8 cellular contexts compared by ENCODE assay signal in genomic region chr7:57207836-57208235, GRCh38.
"Had no signal": no experiment of that assay in that cellular context is flagged by ENCODE, and none has a peak within 500 bp of the region (broad histone marks: within the 10 kb centered on the region; RNA-seq: fewer than 3 reads in every experiment).

No MANE protein-coding gene starts in this region.

- DNase-seq: H9, HFFc6, KBM-7 had no signal

- H3K4me3 ChIP-seq: GM23338 had no signal

- H3K27ac ChIP-seq: HL-60, KMS-11 had no signal

- ATAC-seq: GM23338, HCT116, HepG2 had no signal
